ENCODE assay signal across 20 cellular contexts in genomic region chr16:54510619-54511018, GRCh38.
A peak's percentile ranks its signal among the peaks of the same experiment; 100 is the strongest.
DNase-seq lines count a peak whose midpoint lies in the region; ATAC-seq and TF ChIP-seq lines count a peak whose summit lies in the region.
"Had no signal": no experiment of that assay in that cellular context is flagged by ENCODE, and none has a peak within 500 bp of the region (broad histone marks: within the 10 kb centered on the region; RNA-seq: fewer than 3 reads in every experiment).

No MANE protein-coding gene starts in this region.

- ATAC-seq in GM21619 (IDR thresholded peaks at IDR 0.05; ENCODE audit: unreplicated experiment) (no peak), GM21360 (IDR thresholded peaks at IDR 0.05; ENCODE audit: unreplicated experiment) (no peak)

- H3K36me3 Mint-ChIP-seq in neural crest cell (ENCODE audit: low read depth) = no peaks in the 10 kb centered on the region
- H3K36me3 Mint-ChIP-seq: CD4-positive, alpha-beta memory T cell had no signal

- no peak overlapping the region for H2AFZ ChIP-seq in ACC112 (ENCODE audit: low read length, unreplicated experiment)

- H3K4me1 ChIP-seq in ACC112 (ENCODE audit: control insufficient read depth, insufficient read depth, low read length, unreplicated experiment) = peaks cover 17% of the 10 kb centered on the region
- H3K4me1 ChIP-seq in spleen = no peaks in the 10 kb centered on the region
- H3K4me1 ChIP-seq: BE2C had no signal

- H3K4me3 Mint-ChIP-seq in neural crest cell = no peak overlapping the region
- H3K4me3 Mint-ChIP-seq: CD4-positive, alpha-beta memory T cell had no signal

- TF ChIP-seq CTCF in VCaP (conservative IDR thresholded peaks at IDR 0.05) (no peak), neural crest cell (conservative IDR thresholded peaks at IDR 0.05) (no peak), foreskin fibroblast (IDR thresholded peaks at IDR 0.05; ENCODE audit: low read depth, low read length) (no peak), spleen (IDR thresholded peaks at IDR 0.05 in 8 of 11, conservative IDR thresholded peaks at IDR 0.05 in 3 of 11) (no peak)

- H3K4me3 ChIP-seq in ACC112 (ENCODE audit: low read depth, low read length) (no peak overlapping the region), foreskin fibroblast (ENCODE audit: low read depth in 1 of 2, low read length in 2 of 2) (no peak overlapping the region), spleen (no peak overlapping the region)

- intact Hi-C loops in spleen (cut with DNase I; ENCODE audit: low total_unique reads) = no loop called here

- H3K27me3 ChIP-seq in ACC112 (ENCODE audit: insufficient read depth, low read length) (no peaks in the 10 kb centered on the region), spleen (replicated peaks in 1 of 7) (peaks cover 0 to 41% (median 0%) of the 10 kb centered on the region in 7 donors)
- H3K27me3 ChIP-seq: BE2C had no signal

- H3K27me3 Mint-ChIP-seq in neural crest cell (ENCODE audit: low read depth) = peaks cover 3% of the 10 kb centered on the region

- no peaks in the 10 kb centered on the region for H3K9me3 Mint-ChIP-seq in neural crest cell

- no peaks in the 10 kb centered on the region for H3K36me3 ChIP-seq in ACC112 (ENCODE audit: insufficient read depth, low read length)
- H3K36me3 ChIP-seq in spleen = no peaks in the 10 kb centered on the region
- H3K36me3 ChIP-seq: BE2C had no signal

- peak overlapping the region; percentile 67 for H3K27ac Mint-ChIP-seq in neural crest cell (ENCODE audit: unreplicated experiment)
- H3K27ac Mint-ChIP-seq: CD4-positive, alpha-beta memory T cell had no signal

- no peaks in the 10 kb centered on the region for H3K79me2 ChIP-seq in ACC112 (ENCODE audit: control insufficient read depth, insufficient read depth, low read length, unreplicated experiment)

- H3K4me1 Mint-ChIP-seq in neural crest cell = peaks cover 80% of the 10 kb centered on the region
- H3K4me1 Mint-ChIP-seq: CD4-positive, alpha-beta memory T cell had no signal

- no peaks in the 10 kb centered on the region for H3K9me3 ChIP-seq in spleen
- H3K9me3 ChIP-seq: BE2C had no signal

- DNase-seq in fibroblast of peridontal ligament (ENCODE audit: extremely low read depth) (peak; percentile 37), neural crest cell (ENCODE audit: low read depth, low spot score) (no peak), foreskin fibroblast (no peak), spleen (no peak)
- DNase-seq: BE2C; CD4-positive, alpha-beta memory T cell; DND-41; GF-D8; KG1; MM.1S; NCI-H1105; NCI-H187; NCI-H69; NK-92 treated with Interleukin-12 subunit alpha and Interleukin-12 subunit beta, amount 100 ng/mL, for 24 hours; OCI-M1 had no signal

- TF ChIP-seq POLR2A in spleen (IDR thresholded peaks at IDR 0.05) = no peak

- 71 to 90% (median 74%) methylated on average over 4 of the region's 4 CpGs for WGBS in spleen, 5 donors

- H3K27ac ChIP-seq in ACC112 (ENCODE audit: low read depth, low read length) = 0 out of 2 replicates have a peak overlapping the region, but pooled peaks have one; percentile 9
- H3K27ac ChIP-seq in VCaP = peak overlapping the region; percentile 75; the same call in 1 of the 2 replicates
- H3K27ac ChIP-seq in spleen = no peak overlapping the region
- H3K27ac ChIP-seq: RWPE1 had no signal

Comparison
In these comparisons a context has a peak if more than half of its experiments do, and no peak if none do; other contexts are left out.
1. H3K27ac ChIP-seq: peak in ACC112 (single experiment) and VCaP (single experiment); none in spleen (0 of 8).